Comparison of ENCODE assay signal across 8 cellular contexts in the genomic region with DNA sequence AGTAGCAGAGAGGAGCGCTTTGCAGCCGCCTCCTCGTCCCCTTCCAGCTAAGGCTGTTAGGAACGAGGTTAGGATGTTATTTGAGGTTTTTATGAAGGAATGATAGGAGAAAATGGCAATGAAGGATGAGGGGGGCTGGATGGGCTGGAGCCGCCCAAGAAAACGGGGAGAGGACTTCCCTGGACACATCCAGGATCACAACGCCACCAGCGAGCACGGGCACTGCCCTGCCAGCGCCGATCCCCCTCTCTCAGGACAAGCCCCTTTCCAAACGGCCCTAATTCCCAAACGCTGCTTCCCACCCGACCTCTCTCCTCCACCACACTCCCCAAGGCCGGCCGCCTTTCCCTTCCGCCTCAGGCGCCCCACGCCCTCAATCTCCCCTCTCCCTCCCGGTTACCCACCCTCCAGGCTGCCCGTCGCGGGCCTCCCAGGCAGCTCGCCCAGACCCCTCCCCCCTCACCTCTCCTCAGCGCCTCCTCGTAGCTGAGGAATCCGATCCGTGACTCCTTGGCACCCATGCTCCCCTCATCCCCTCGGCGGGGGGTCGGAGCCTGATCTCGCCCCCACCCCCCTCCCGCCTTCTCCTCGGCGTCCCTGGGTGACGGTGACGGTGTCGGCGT. TPM values are rescaled to one million over a fixed set of nuclear protein-coding genes. Genes with fewer than 3 reads are reported as not detected.
DNase-seq lines count a peak whose midpoint lies in the region; ATAC-seq, FAIRE-seq and TF ChIP-seq lines count a peak whose summit lies in the region.

No MANE protein-coding gene starts in this region.

- peak overlapping the region; percentile 96 for H3K9ac ChIP-seq in HepG2 (ENCODE audit: insufficient read depth, low read depth, low read length)

- no peaks in the 10 kb centered on the region for H4K20me1 ChIP-seq in HepG2 (ENCODE audit: insufficient read depth, low read length)

- peak overlapping the region; percentile 88 for H3K4me3 Mint-ChIP-seq in MCF 10A (ENCODE audit: unreplicated experiment)

- no peak for FAIRE-seq in HepG2 (lab: Jason Lieb, UNC)

- in situ Hi-C loops in HepG2 (cut with HindIII; ENCODE audit: extremely low pct_ligation_motif_present, low pct_unique_long_range_greater_than_20kb), result no loop called here

- ATAC-seq in GM21825 (IDR thresholded peaks at IDR 0.05; ENCODE audit: unreplicated experiment) (peak; percentile 15), HepG2 (peak; percentile 62), GM18517 (IDR thresholded peaks at IDR 0.05; ENCODE audit: unreplicated experiment) (no peak)

- peaks cover 49% of the 10 kb centered on the region for H3K4me1 ChIP-seq in HepG2 (ENCODE audit: insufficient read depth, low read length)

- TF ChIP-seq POLR2A in HepG2 (IDR thresholded peaks at IDR 0.05; ENCODE audit: insufficient read depth in 1 of 2, low read depth in 2 of 2, low read length in 2 of 2), result peak; percentile 39 to 59; a peak in 1 of 4 replicates

- H3K27me3 Mint-ChIP-seq in MCF 10A (ENCODE audit: insufficient read depth, unreplicated experiment), result no peaks in the 10 kb centered on the region

- no peaks in the 10 kb centered on the region for H3K36me3 ChIP-seq in HepG2 (replicated peaks in 1 of 2; ENCODE audit: control insufficient read depth in 1 of 2, insufficient read depth in 2 of 2, low read length in 2 of 2)

- no peak for TF ChIP-seq CTCF in GM12864 (IDR thresholded peaks at IDR 0.05; ENCODE audit: low read depth, low read length, missing control alignments)
- no peak for TF ChIP-seq CTCF in MCF 10A (IDR thresholded peaks at IDR 0.05; ENCODE audit: unreplicated experiment)
- no peak for TF ChIP-seq CTCF in HepG2 (CRISPR knock-in tag; IDR thresholded peaks at IDR 0.05)

- no peak for DNase-seq in GM12864 (ENCODE audit: low read depth)
- peak; percentile 89 to 94 for DNase-seq in Kasumi-1 (lab: John Stamatoyannopoulos, UW)
- no peak for DNase-seq in MCF 10A (ENCODE audit: unreplicated experiment)
- DNase-seq in HepG2 (ENCODE audit: low spot score), result no peak
- DNase-seq in NAMALWA (ENCODE audit: low spot score), result no peak

- H3K4me2 ChIP-seq in HepG2 (ENCODE audit: low read depth, low read length), result peak overlapping the region; percentile 95

- TF ChIP-seq RAD21 in HepG2 (CRISPR knock-in tag; IDR thresholded peaks at IDR 0.05), result peak; percentile 12; the same call in 1 of the 2 replicates

- H3K27ac ChIP-seq in HepG2 (ENCODE audit: extremely low read length, insufficient read depth, low read length) (peak overlapping the region; percentile 95), temporal lobe (ENCODE audit: low read depth, low read length) (peak overlapping the region; percentile 97)

- intact Hi-C loops in MCF 10A (cut with micrococcal nuclease) (loop anchor here (2.0 to 10.0 kb wide), 4 partner anchors 35 to 159 kb away; no protein-coding TSS in a partner anchor), HepG2 (cut with micrococcal nuclease; ENCODE audit: unreplicated experiment) (loop anchor here (2.0 kb wide), 1 partner anchor 35 kb away; no protein-coding TSS in a partner anchor)

- peak overlapping the region; percentile 94 for H3K27ac Mint-ChIP-seq in MCF 10A (ENCODE audit: low read depth, unreplicated experiment)

- H3K27me3 ChIP-seq in HepG2 (ENCODE audit: control insufficient read depth in 1 of 2, insufficient read depth in 2 of 2, low read length in 2 of 2), result no peaks in the 10 kb centered on the region; a peak in 1 of 5 replicates

- H3K4me1 Mint-ChIP-seq in MCF 10A (ENCODE audit: insufficient read depth, unreplicated experiment), result peaks cover 28% of the 10 kb centered on the region

- POLR2A ChIA-PET in MCF 10A (lab: Yijun Ruan, JAX), result interaction anchor here (0.5 to 11.5 kb wide), 28 partner anchors 9 to 684 kb away, joined by 3 to 163 read pairs (median 4); partner anchors contain the start of genes APPBP2, BCAS3, HEATR6 and PPM1D
- POLR2A ChIA-PET in HepG2 (lab: Yijun Ruan, JAX), result interaction anchor here (0.7 to 2.7 kb wide), 25 partner anchors 9 to 1472 kb away, joined by 3 to 30 read pairs (median 4); partner anchors contain the start of genes APPBP2, BCAS3, BRIP1 and HEATR6

- 2% methylated on average over 39 of the region's 39 CpGs for WGBS in HepG2 (ENCODE audit: low lambda C conversion rate)

- CTCF ChIA-PET in MCF 10A (lab: Yijun Ruan, JAX) (interaction anchor here (0.6 to 1.2 kb wide), 7 partner anchors 8 to 264 kb away, joined by 3 to 7 read pairs (median 3); no protein-coding TSS in a partner anchor), HepG2 (lab: Yijun Ruan, JAX; ENCODE audit: low intra/inter-chr PET ratio, low total read pairs) (no interaction called here)

- no peaks in the 10 kb centered on the region for H3K36me3 Mint-ChIP-seq in MCF 10A (ENCODE audit: insufficient read depth, unreplicated experiment)

- no peaks in the 10 kb centered on the region for H3K9me3 Mint-ChIP-seq in MCF 10A (ENCODE audit: unreplicated experiment)

- no peak overlapping the region for H2AFZ ChIP-seq in HepG2 (ENCODE audit: low read length)

- TF ChIP-seq EP300 in HepG2 (IDR thresholded peaks at IDR 0.05; ENCODE audit: low read depth in 2 of 2, low read length in 2 of 2), result no peak
- TF ChIP-seq EP300 in HepG2 (CRISPR knock-in tag; IDR thresholded peaks at IDR 0.05; ENCODE audit: borderline replicate concordance), result no peak

- no peaks in the 10 kb centered on the region for H3K9me3 ChIP-seq in HepG2 (ENCODE audit: low read length)

- peak overlapping the region; percentile 68 for H3K4me3 ChIP-seq in GM12864 (ENCODE audit: low read depth, low read length)
- H3K4me3 ChIP-seq in HepG2 (replicated peaks in 1 of 3; ENCODE audit: insufficient read depth in 1 of 3, low read depth in 2 of 3, low read length in 3 of 3), result peak overlapping the region; percentile 90 to 100 (median 90)

- H3K79me2 ChIP-seq in HepG2 (ENCODE audit: insufficient read depth, low read length), result peaks cover 46% of the 10 kb centered on the region

- BruUV-seq in MCF 10A (replicated peaks; lab: Mats Ljungman, UMichigan) (no TSS peak), HepG2 (replicated peaks; lab: Mats Ljungman, UMichigan) (no TSS peak)

RNA-seq across cellular contexts. Expression of gene USP32, which starts 0.4 kb away (rescaled TPM):
- 52.2 and 62.9 TPM in 2 replicates for total RNA-seq in MCF 10A (2022)
- total RNA-seq in HepG2 (2016; rRNA removed; fragmentation: Illumina TruSeq; extraction: Trizol), result 39.9 and 52.9 TPM in 2 replicates
- 12.8 and 14.5 TPM in 2 replicates for total RNA-seq in HepG2 (2016; cell fraction: cytosol; rRNA removed; fragmentation: Illumina TruSeq; extraction: Trizol; ENCODE audit: low read depth)
- 40.0 and 51.5 TPM in 2 replicates for total RNA-seq in HepG2 (2016; cell fraction: insoluble cytoplasmic fraction; rRNA removed; fragmentation: Illumina TruSeq; extraction: Trizol)
- 25.1 and 28.6 TPM in 2 replicates for total RNA-seq in HepG2 (2016; cell fraction: membrane; rRNA removed; fragmentation: Illumina TruSeq; extraction: Trizol)
- total RNA-seq in HepG2 (2016; cell fraction: nucleus; rRNA removed; fragmentation: Illumina TruSeq; extraction: Trizol), result 40.8 and 45.7 TPM in 2 replicates
- polyA plus RNA-seq in HepG2 (2011; rRNA removed), result 24.9 and 25.6 TPM in 2 replicates
- polyA plus RNA-seq in HepG2 (2011; cell fraction: cytosol; rRNA removed), result 11.6 and 17.6 TPM in 2 replicates
- polyA plus RNA-seq in HepG2 (2011; cell fraction: nucleus; rRNA removed), result 13.1 and 18.9 TPM in 2 replicates
- polyA plus RNA-seq in HepG2 (2012), result 23.3 and 24.2 TPM in 2 replicates
- 1.5 and 1.6 TPM in 2 replicates for polyA plus RNA-seq in HepG2 (2016; cell fraction: cytosol; fragmentation: Illumina TruSeq; extraction: Trizol; ENCODE audit: low read depth)
- 33.3 and 35.1 TPM in 2 replicates for polyA plus RNA-seq in HepG2 (2016; cell fraction: insoluble cytoplasmic fraction; fragmentation: Illumina TruSeq; extraction: Trizol; ENCODE audit: low read depth)
- polyA plus RNA-seq in HepG2 (2016; cell fraction: membrane; fragmentation: Illumina TruSeq; extraction: Trizol; ENCODE audit: low read depth), result 7.6 and 9.5 TPM in 2 replicates
- polyA plus RNA-seq in HepG2 (2016; cell fraction: nucleus; fragmentation: Illumina TruSeq; extraction: Trizol; ENCODE audit: insufficient read depth, low read depth), result 26.1 and 32.2 TPM in 2 replicates
- polyA minus RNA-seq in HepG2 (2011; rRNA and poly(A)+ RNA removed; ENCODE audit: low replicate concordance), result 27.9 and 28.2 TPM in 2 replicates
- polyA minus RNA-seq in HepG2 (2011; cell fraction: cytosol; rRNA and poly(A)+ RNA removed), result 23.9 and 34.8 TPM in 2 replicates
- polyA minus RNA-seq in HepG2 (2011; cell fraction: nucleus; rRNA and poly(A)+ RNA removed), result 57.9 and 63.0 TPM in 2 replicates
- 77.4 TPM for total RNA-seq in temporal lobe

RNA-seq across cellular contexts. Expression of gene CHCT1, which starts 30.8 kb away (rescaled TPM):
- total RNA-seq in MCF 10A (2022) (not detected in 2 replicates), HepG2 (2016; rRNA removed; fragmentation: Illumina TruSeq; extraction: Trizol) (not detected in 2 replicates), temporal lobe (not detected)
- not detected in 2 replicates for total RNA-seq in HepG2 (2016; cell fraction: cytosol; rRNA removed; fragmentation: Illumina TruSeq; extraction: Trizol; ENCODE audit: low read depth)
- total RNA-seq in HepG2 (2016; cell fraction: insoluble cytoplasmic fraction; rRNA removed; fragmentation: Illumina TruSeq; extraction: Trizol), result not detected in 2 replicates
- not detected in 2 replicates for total RNA-seq in HepG2 (2016; cell fraction: membrane; rRNA removed; fragmentation: Illumina TruSeq; extraction: Trizol)
- not detected in 2 replicates for total RNA-seq in HepG2 (2016; cell fraction: nucleus; rRNA removed; fragmentation: Illumina TruSeq; extraction: Trizol)
- polyA plus RNA-seq in HepG2 (2011; rRNA removed), result not detected in 2 replicates
- polyA plus RNA-seq in HepG2 (2011; cell fraction: cytosol; rRNA removed), result not detected in 2 replicates
- polyA plus RNA-seq in HepG2 (2011; cell fraction: nucleus; rRNA removed), result not detected in 2 replicates
- not detected in 2 replicates for polyA plus RNA-seq in HepG2 (2012)
- not detected in 2 replicates for polyA plus RNA-seq in HepG2 (2016; cell fraction: cytosol; fragmentation: Illumina TruSeq; extraction: Trizol; ENCODE audit: low read depth)
- not detected in 2 replicates for polyA plus RNA-seq in HepG2 (2016; cell fraction: insoluble cytoplasmic fraction; fragmentation: Illumina TruSeq; extraction: Trizol; ENCODE audit: low read depth)
- not detected in 2 replicates for polyA plus RNA-seq in HepG2 (2016; cell fraction: membrane; fragmentation: Illumina TruSeq; extraction: Trizol; ENCODE audit: low read depth)
- polyA plus RNA-seq in HepG2 (2016; cell fraction: nucleus; fragmentation: Illumina TruSeq; extraction: Trizol; ENCODE audit: insufficient read depth, low read depth), result not detected in 2 replicates
- not detected in 2 replicates for polyA minus RNA-seq in HepG2 (2011; rRNA and poly(A)+ RNA removed; ENCODE audit: low replicate concordance)
- polyA minus RNA-seq in HepG2 (2011; cell fraction: cytosol; rRNA and poly(A)+ RNA removed), result not detected in 2 replicates
- not detected in 2 replicates for polyA minus RNA-seq in HepG2 (2011; cell fraction: nucleus; rRNA and poly(A)+ RNA removed)

Comparison
In these comparisons a context has a peak if more than half of its experiments do, and no peak if none do; other contexts are left out.
1. DNase-seq: peak in Kasumi-1 (2 of 2); none in GM12864 (single experiment), MCF 10A (single experiment), HepG2 (single experiment) and NAMALWA (single experiment).